1 cellular context compared by ENCODE assay signal in the genomic region with DNA sequence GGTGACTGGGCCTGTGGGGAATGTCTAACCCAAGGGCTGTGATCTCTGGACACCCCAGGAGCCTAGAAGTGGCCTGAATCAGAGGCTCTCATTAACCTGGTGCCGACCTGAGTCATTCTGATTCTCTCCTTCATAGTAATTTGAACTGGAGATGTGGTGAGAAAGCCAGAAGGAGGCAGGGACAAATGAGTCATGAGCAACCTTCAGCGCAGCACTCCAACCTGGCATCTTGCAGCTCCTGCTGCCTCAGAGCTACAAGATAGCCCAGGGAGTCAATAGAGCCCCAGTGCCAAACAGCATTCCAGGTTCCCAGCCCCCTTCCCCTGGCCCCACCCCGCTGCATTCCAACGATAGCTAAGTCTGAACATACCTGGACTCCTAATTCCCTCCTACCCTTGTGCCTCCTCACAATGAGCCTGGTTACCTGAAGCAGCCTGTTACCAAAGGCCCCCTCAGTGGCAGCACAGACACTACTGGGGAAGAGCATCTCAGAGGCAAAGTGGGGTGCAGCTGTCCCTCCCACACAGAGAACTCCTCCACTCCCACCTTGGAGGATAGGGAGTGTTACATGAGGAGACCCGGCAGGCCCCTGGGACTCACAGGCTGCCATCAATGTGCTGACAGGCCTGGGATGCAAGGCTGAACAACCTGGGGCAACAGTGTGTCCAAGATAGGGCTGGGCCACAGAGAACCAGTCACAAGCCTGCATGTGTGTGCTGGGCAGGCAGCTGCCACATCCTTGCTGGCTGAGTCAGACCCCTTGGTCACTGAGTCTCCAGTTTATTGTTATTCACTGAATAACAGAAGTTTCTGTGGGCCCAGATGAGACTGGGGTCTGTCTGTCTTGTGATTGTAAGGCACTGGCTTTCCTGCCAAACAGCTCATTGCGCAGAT.
TF ChIP-seq lines count a peak whose summit lies in the region.

No MANE protein-coding gene starts in this region.

TF ChIP-seq in HEK293, 187 proteins besides CTCF, POLR2A, EP300 and RAD21 (continued from another document):
- TF ChIP-seq, protein P1, sequence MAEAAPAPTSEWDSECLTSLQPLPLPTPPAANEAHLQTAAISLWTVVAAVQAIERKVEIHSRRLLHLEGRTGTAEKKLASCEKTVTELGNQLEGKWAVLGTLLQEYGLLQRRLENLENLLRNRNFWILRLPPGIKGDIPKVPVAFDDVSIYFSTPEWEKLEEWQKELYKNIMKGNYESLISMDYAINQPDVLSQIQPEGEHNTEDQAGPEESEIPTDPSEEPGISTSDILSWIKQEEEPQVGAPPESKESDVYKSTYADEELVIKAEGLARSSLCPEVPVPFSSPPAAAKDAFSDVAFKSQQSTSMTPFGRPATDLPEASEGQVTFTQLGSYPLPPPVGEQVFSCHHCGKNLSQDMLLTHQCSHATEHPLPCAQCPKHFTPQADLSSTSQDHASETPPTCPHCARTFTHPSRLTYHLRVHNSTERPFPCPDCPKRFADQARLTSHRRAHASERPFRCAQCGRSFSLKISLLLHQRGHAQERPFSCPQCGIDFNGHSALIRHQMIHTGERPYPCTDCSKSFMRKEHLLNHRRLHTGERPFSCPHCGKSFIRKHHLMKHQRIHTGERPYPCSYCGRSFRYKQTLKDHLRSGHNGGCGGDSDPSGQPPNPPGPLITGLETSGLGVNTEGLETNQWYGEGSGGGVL (tag by site-specific recombination; IDR thresholded peaks at IDR 0.05): no peak
- TF ChIP-seq ZNF302 (tag by site-specific recombination; IDR thresholded peaks at IDR 0.05; ENCODE audit: low read depth) (no peak), GLIS1 (tag by site-specific recombination; IDR thresholded peaks at IDR 0.05) (0 out of 2 replicates have a peak, but pooled peaks have one; percentile 5), ZNF560 (tag by site-specific recombination; IDR thresholded peaks at IDR 0.05; ENCODE audit: borderline replicate concordance) (no peak), ZNF660 (tag by site-specific recombination; IDR thresholded peaks at IDR 0.05) (0 out of 2 replicates have a peak, but pooled peaks have one; percentile 32), ZNF777 (tag by site-specific recombination; IDR thresholded peaks at IDR 0.05; ENCODE audit: borderline replicate concordance) (no peak), ZNF133 (tag by site-specific recombination; IDR thresholded peaks at IDR 0.05) (no peak), SP7 (tag by site-specific recombination; IDR thresholded peaks at IDR 0.05) (peak; percentile 53), KLF10 (tag by site-specific recombination; IDR thresholded peaks at IDR 0.05) (no peak), ZNF785 (tag by site-specific recombination; IDR thresholded peaks at IDR 0.05) (no peak), ZIC2 (tag by site-specific recombination; IDR thresholded peaks at IDR 0.05) (peak; percentile 32; the same call in 1 of the 2 replicates), ZSCAN23 (tag by site-specific recombination; IDR thresholded peaks at IDR 0.05) (no peak), ZNF530 (tag by site-specific recombination; IDR thresholded peaks at IDR 0.05; ENCODE audit: low read depth) (no peak), ZNF791 (tag by site-specific recombination; IDR thresholded peaks at IDR 0.05) (no peak), ZNF266 (tag by site-specific recombination; IDR thresholded peaks at IDR 0.05; ENCODE audit: low read depth) (no peak), ZNF701 (tag by site-specific recombination; IDR thresholded peaks at IDR 0.05) (no peak), ZNF529 (tag by site-specific recombination; IDR thresholded peaks at IDR 0.05; ENCODE audit: insufficient replicate concordance) (no peak), ZNF311 (tag by site-specific recombination; IDR thresholded peaks at IDR 0.05; ENCODE audit: borderline replicate concordance) (no peak), ZNF621 (tag by site-specific recombination; IDR thresholded peaks at IDR 0.05) (no peak), HOXA7 (CRISPR knock-in tag; IDR thresholded peaks at IDR 0.05; ENCODE audit: borderline replicate concordance) (no peak), ZNF184 (tag by site-specific recombination; IDR thresholded peaks at IDR 0.05) (0 out of 2 replicates have a peak, but pooled peaks have one; percentile 47)
- TF ChIP-seq, protein P2, sequence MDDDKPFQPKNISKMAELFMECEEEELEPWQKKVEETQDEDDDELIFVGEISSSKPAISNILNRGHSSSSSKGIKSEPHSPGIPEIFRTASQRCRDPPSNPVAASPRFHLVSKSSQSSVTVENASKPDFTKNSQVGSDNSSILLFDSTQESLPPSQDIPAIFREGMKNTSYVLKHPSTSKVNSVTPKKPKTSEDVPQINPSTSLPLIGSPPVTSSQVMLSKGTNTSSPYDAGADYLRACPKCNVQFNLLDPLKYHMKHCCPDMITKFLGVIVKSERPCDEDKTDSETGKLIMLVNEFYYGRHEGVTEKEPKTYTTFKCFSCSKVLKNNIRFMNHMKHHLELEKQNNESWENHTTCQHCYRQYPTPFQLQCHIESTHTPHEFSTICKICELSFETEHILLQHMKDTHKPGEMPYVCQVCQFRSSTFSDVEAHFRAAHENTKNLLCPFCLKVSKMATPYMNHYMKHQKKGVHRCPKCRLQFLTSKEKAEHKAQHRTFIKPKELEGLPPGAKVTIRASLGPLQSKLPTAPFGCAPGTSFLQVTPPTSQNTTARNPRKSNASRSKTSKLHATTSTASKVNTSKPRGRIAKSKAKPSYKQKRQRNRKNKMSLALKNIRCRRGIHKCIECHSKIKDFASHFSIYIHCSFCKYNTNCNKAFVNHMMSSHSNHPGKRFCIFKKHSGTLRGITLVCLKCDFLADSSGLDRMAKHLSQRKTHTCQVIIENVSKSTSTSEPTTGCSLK (tag by site-specific recombination; IDR thresholded peaks at IDR 0.05): no peak
